2 cellular contexts compared by ENCODE assay signal in genomic region chr11:116589402-116589801, GRCh38.
TF ChIP-seq lines count a peak whose summit lies in the region.

No MANE protein-coding gene starts in this region.

TF ChIP-seq in GM23338, 12 proteins besides CTCF, POLR2A, EP300 and RAD21 (continued from another document):
- TF ChIP-seq, protein P1, sequence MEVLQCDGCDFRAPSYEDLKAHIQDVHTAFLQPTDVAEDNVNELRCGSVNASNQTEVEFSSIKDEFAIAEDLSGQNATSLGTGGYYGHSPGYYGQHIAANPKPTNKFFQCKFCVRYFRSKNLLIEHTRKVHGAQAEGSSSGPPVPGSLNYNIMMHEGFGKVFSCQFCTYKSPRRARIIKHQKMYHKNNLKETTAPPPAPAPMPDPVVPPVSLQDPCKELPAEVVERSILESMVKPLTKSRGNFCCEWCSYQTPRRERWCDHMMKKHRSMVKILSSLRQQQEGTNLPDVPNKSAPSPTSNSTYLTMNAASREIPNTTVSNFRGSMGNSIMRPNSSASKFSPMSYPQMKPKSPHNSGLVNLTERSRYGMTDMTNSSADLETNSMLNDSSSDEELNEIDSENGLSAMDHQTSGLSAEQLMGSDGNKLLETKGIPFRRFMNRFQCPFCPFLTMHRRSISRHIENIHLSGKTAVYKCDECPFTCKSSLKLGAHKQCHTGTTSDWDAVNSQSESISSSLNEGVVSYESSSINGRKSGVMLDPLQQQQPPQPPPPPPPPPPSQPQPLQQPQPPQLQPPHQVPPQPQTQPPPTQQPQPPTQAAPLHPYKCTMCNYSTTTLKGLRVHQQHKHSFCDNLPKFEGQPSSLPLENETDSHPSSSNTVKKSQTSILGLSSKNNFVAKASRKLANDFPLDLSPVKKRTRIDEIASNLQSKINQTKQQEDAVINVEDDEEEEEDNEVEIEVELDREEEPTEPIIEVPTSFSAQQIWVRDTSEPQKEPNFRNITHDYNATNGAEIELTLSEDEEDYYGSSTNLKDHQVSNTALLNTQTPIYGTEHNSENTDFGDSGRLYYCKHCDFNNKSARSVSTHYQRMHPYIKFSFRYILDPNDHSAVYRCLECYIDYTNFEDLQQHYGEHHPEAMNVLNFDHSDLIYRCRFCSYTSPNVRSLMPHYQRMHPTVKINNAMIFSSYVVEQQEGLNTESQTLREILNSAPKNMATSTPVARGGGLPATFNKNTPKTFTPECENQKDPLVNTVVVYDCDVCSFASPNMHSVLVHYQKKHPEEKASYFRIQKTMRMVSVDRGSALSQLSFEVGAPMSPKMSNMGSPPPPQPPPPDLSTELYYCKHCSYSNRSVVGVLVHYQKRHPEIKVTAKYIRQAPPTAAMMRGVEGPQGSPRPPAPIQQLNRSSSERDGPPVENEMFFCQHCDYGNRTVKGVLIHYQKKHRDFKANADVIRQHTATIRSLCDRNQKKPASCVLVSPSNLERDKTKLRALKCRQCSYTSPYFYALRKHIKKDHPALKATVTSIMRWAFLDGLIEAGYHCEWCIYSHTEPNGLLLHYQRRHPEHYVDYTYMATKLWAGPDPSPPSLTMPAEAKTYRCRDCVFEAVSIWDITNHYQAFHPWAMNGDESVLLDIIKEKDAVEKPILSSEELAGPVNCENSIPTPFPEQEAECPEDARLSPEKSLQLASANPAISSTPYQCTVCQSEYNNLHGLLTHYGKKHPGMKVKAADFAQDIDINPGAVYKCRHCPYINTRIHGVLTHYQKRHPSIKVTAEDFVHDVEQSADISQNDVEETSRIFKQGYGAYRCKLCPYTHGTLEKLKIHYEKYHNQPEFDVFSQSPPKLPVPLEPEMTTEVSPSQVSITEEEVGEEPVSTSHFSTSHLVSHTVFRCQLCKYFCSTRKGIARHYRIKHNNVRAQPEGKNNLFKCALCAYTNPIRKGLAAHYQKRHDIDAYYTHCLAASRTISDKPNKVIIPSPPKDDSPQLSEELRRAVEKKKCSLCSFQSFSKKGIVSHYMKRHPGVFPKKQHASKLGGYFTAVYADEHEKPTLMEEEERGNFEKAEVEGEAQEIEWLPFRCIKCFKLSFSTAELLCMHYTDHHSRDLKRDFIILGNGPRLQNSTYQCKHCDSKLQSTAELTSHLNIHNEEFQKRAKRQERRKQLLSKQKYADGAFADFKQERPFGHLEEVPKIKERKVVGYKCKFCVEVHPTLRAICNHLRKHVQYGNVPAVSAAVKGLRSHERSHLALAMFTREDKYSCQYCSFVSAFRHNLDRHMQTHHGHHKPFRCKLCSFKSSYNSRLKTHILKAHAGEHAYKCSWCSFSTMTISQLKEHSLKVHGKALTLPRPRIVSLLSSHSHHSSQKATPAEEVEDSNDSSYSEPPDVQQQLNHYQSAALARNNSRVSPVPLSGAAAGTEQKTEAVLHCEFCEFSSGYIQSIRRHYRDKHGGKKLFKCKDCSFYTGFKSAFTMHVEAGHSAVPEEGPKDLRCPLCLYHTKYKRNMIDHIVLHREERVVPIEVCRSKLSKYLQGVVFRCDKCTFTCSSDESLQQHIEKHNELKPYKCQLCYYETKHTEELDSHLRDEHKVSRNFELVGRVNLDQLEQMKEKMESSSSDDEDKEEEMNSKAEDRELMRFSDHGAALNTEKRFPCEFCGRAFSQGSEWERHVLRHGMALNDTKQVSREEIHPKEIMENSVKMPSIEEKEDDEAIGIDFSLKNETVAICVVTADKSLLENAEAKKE (CRISPR knock-in tag; IDR thresholded peaks at IDR 0.05): no peak
- TF ChIP-seq NANOG (IDR thresholded peaks at IDR 0.05; ENCODE audit: borderline replicate concordance) (no peak), JUNB (IDR thresholded peaks at IDR 0.05; ENCODE audit: unreplicated experiment) (no peak), STAT1 (IDR thresholded peaks at IDR 0.05; ENCODE audit: unreplicated experiment) (no peak)

TF ChIP-seq in WTC11, 78 proteins besides CTCF, POLR2A, EP300 and RAD21 (continued from another document):
- TF ChIP-seq, protein P2, sequence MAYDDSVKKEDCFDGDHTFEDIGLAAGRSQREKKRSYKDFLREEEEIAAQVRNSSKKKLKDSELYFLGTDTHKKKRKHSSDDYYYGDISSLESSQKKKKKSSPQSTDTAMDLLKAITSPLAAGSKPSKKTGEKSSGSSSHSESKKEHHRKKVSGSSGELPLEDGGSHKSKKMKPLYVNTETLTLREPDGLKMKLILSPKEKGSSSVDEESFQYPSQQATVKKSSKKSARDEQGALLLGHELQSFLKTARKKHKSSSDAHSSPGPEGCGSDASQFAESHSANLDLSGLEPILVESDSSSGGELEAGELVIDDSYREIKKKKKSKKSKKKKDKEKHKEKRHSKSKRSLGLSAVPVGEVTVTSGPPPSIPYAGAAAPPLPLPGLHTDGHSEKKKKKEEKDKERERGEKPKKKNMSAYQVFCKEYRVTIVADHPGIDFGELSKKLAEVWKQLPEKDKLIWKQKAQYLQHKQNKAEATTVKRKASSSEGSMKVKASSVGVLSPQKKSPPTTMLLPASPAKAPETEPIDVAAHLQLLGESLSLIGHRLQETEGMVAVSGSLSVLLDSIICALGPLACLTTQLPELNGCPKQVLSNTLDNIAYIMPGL (CRISPR knock-in tag; IDR thresholded peaks at IDR 0.05): no peak
- TF ChIP-seq PRDM15 (CRISPR knock-in tag; IDR thresholded peaks at IDR 0.05) (no peak), EMX1 (CRISPR knock-in tag; IDR thresholded peaks at IDR 0.05) (no peak)
